ENCODE assay signal across 8 cellular contexts in genomic region chr3:32947466-32948238, GRCh38. TPM values are rescaled to one million over a fixed set of nuclear protein-coding genes. Genes with fewer than 3 reads are reported as not detected.
DNase-seq lines count a peak whose midpoint lies in the region; ATAC-seq and TF ChIP-seq lines count a peak whose summit lies in the region.

No MANE protein-coding gene starts in this region.

- DNase-seq in C1 segment of cervical spinal cord (lab: John Stamatoyannopoulos, UW) (peak in 11 of 14 donors; percentile 7 to 57 (median 28)), NCI-H69 (lab: John Stamatoyannopoulos, UW) (peak; percentile 86), dermis microvascular lymphatic vessel endothelial cell (ENCODE audit: low read depth in 2 of 2) (peak; percentile 78 to 85), mesothelial cell of epicardium (ENCODE audit: low spot score in 2 of 2, unreplicated experiment in 2 of 2) (peak; percentile 40 to 84)
- DNase-seq in activated CD4-positive, alpha-beta T cell treated with anti-CD3 and anti-CD28 coated beads, Interleukin-2, amount 10 ng/mL, durations not matched to agents 7 days and 5 days, result peak; percentile 95
- peak; percentile 86 to 89 for DNase-seq in stimulated activated CD8-positive, alpha-beta memory T cell treated with anti-CD3 and anti-CD28 coated beads, Interleukin-4, amount 100 ng/mL, for 1 hour (ENCODE audit: low read depth in 2 of 2, low spot score in 1 of 2)

- peaks cover 7% of the 10 kb centered on the region for H3K36me3 Mint-ChIP-seq in activated CD4-positive, alpha-beta T cell treated with anti-CD3 and anti-CD28 coated beads, Interleukin-2, amount 10 ng/mL, durations not matched to agents 7 days and 5 days (ENCODE audit: low read depth)
- no peaks in the 10 kb centered on the region for H3K36me3 Mint-ChIP-seq in mesothelial cell of epicardium

- no peak overlapping the region for H3K27ac Mint-ChIP-seq in activated CD4-positive, alpha-beta T cell treated with anti-CD3 and anti-CD28 coated beads, Interleukin-2, amount 10 ng/mL, durations not matched to agents 7 days and 5 days
- H3K27ac Mint-ChIP-seq in mesothelial cell of epicardium, result no peak overlapping the region

- no peak overlapping the region for H3K4me3 Mint-ChIP-seq in activated CD4-positive, alpha-beta T cell treated with anti-CD3 and anti-CD28 coated beads, Interleukin-2, amount 10 ng/mL, durations not matched to agents 7 days and 5 days
- H3K4me3 Mint-ChIP-seq in mesothelial cell of epicardium, result no peak overlapping the region

- TF ChIP-seq CTCF in mesothelial cell of epicardium (IDR thresholded peaks at IDR 0.05; ENCODE audit: unreplicated experiment), result peak; percentile 72

- POLR2A ChIA-PET in activated CD4-positive, alpha-beta T cell treated with anti-CD3 and anti-CD28 coated beads, Interleukin-2, amount 10 ng/mL, durations not matched to agents 7 days and 5 days (lab: Charles Lee), result no interaction called here

- CTCF ChIA-PET in activated CD4-positive, alpha-beta T cell treated with anti-CD3 and anti-CD28 coated beads, Interleukin-2, amount 10 ng/mL, durations not matched to agents 7 days and 5 days (lab: Charles Lee), result interaction anchor here (0.5 to 5.1 kb wide), 26 partner anchors 9 to 839 kb away, joined by 3 to 41 read pairs (median 4); no protein-coding TSS in a partner anchor

- no peaks in the 10 kb centered on the region for H3K27me3 Mint-ChIP-seq in activated CD4-positive, alpha-beta T cell treated with anti-CD3 and anti-CD28 coated beads, Interleukin-2, amount 10 ng/mL, durations not matched to agents 7 days and 5 days
- H3K27me3 Mint-ChIP-seq in mesothelial cell of epicardium (ENCODE audit: low read depth), result no peaks in the 10 kb centered on the region

- no peaks in the 10 kb centered on the region for H3K9me3 Mint-ChIP-seq in activated CD4-positive, alpha-beta T cell treated with anti-CD3 and anti-CD28 coated beads, Interleukin-2, amount 10 ng/mL, durations not matched to agents 7 days and 5 days
- no peaks in the 10 kb centered on the region for H3K9me3 Mint-ChIP-seq in mesothelial cell of epicardium

- H3K4me1 Mint-ChIP-seq in activated CD4-positive, alpha-beta T cell treated with anti-CD3 and anti-CD28 coated beads, Interleukin-2, amount 10 ng/mL, durations not matched to agents 7 days and 5 days, result peaks cover 45% of the 10 kb centered on the region
- no peaks in the 10 kb centered on the region for H3K4me1 Mint-ChIP-seq in mesothelial cell of epicardium

- ATAC-seq in GM19025 (IDR thresholded peaks at IDR 0.05; ENCODE audit: low read depth, unreplicated experiment) (peak; percentile 91), HG03378 (IDR thresholded peaks at IDR 0.05; ENCODE audit: unreplicated experiment) (peak; percentile 91)

RNA-seq across cellular contexts. Expression of gene CCR4, which starts 3.8 kb away (rescaled TPM):
- total RNA-seq in activated CD4-positive, alpha-beta T cell treated with anti-CD3 and anti-CD28 coated beads, Interleukin-2, amount 10 ng/mL, durations not matched to agents 7 days and 5 days, result 10 to 100 TPM; 53.2 to 60.3 TPM
- total RNA-seq in dermis microvascular lymphatic vessel endothelial cell (under 0.01 TPM in 2 replicates), mesothelial cell of epicardium (0.07 TPM in 1 of 3 replicates, not detected in the others)

Comparison
In these comparisons a context has a peak if more than half of its experiments do, and no peak if none do; other contexts are left out.
1. Peak in every context shown above with its lines: DNase-seq and ATAC-seq.
2. DNase-seq: peak in every context shown above with its lines; median percentile 95 in activated CD4-positive, alpha-beta T cell treated with anti-CD3 and anti-CD28 coated beads, Interleukin-2, amount 10 ng/mL, durations not matched to agents 7 days and 5 days; 88 in stimulated activated CD8-positive, alpha-beta memory T cell treated with anti-CD3 and anti-CD28 coated beads, Interleukin-4, amount 100 ng/mL, for 1 hour; 86 in NCI-H69; 82 in dermis microvascular lymphatic vessel endothelial cell; 62 in mesothelial cell of epicardium; 28 in C1 segment of cervical spinal cord.
3. RNA of gene CCR4, which starts 3.8 kb away (total RNA-seq): 53.2 to 60.3 TPM in activated CD4-positive, alpha-beta T cell treated with anti-CD3 and anti-CD28 coated beads, Interleukin-2, amount 10 ng/mL, durations not matched to agents 7 days and 5 days; under 0.01 TPM in dermis microvascular lymphatic vessel endothelial cell and 0.07 TPM in mesothelial cell of epicardium; every median in the first group is over 10 times any median in the second.